17 cellular contexts compared by ENCODE assay signal in genomic region chr21:17438642-17439041, GRCh38.
DNase-seq lines count a peak whose midpoint lies in the region; ATAC-seq, FAIRE-seq and TF ChIP-seq lines count a peak whose summit lies in the region.
"Had no signal": no experiment of that assay in that cellular context is flagged by ENCODE, and none has a peak within 500 bp of the region (broad histone marks: within the 10 kb centered on the region; RNA-seq: fewer than 3 reads in every experiment).

No MANE protein-coding gene starts in this region.

- H3K9me3 ChIP-seq in BE2C, result no peaks in the 10 kb centered on the region
- H3K9me3 ChIP-seq: Caco-2 had no signal

- CTCF ChIA-PET in WTC11 (lab: Charles Lee), result interaction anchor here (1.1 kb wide), 1 partner anchor 74 kb away, joined by 4 read pairs; the partner anchor contains the start of gene CXADR

- DNase-seq in BE2C (peak; percentile 31), NCI-H2107 treated with DMSO at 0.1 percent for 48 hours (lab: John Stamatoyannopoulos, UW; ENCODE audit: unreplicated experiment) (peak; percentile 93), WTC11 (ENCODE audit: low spot score) (peak; percentile 45), left kidney (ENCODE audit: low read depth, low spot score) (peak; percentile 71), H54 (ENCODE audit: insufficient read length, low spot score) (no peak), omental fat pad (ENCODE audit: low spot score) (no peak), ACHN (no peak)
- DNase-seq in activated CD8-positive, alpha-beta memory T cell treated with anti-CD3 and anti-CD28 coated beads for 24 hours, result no peak
- DNase-seq: activated CD8-positive, alpha-beta T cell treated with anti-CD3 and anti-CD28 coated beads for 36 hours; aorta; Caco-2; mammary epithelial cell; NCI-H1436 treated with DMSO at 0.1 percent for 48 hours; occipital lobe; SIG-M5 had no signal

- H3K4me3 ChIP-seq in BE2C (ENCODE audit: low read depth, low read length), result no peak overlapping the region
- H3K4me3 ChIP-seq: K562 had no signal

- in situ Hi-C loops in ACHN (cut with HindIII; ENCODE audit: low pct_ligation_motif_present, low pct_unique_long_range_greater_than_20kb, low sequenced_read_pairs), result no loop called here

- peak overlapping the region; percentile 2 for H3K27ac Mint-ChIP-seq in WTC11
- H3K27ac Mint-ChIP-seq: activated CD8-positive, alpha-beta T cell treated with anti-CD3 and anti-CD28 coated beads for 36 hours had no signal

- no peaks in the 10 kb centered on the region; the same call in 1 of the 2 replicates for H3K4me1 ChIP-seq in BE2C

- FAIRE-seq in H54 (lab: Jason Lieb, UNC), result no peak
- FAIRE-seq: K562, TTC549 had no signal

- TF ChIP-seq CTCF in BE2C (IDR thresholded peaks at IDR 0.05; ENCODE audit: low read depth, low read length) (no peak), WTC11 (IDR thresholded peaks at IDR 0.05) (no peak), omental fat pad (IDR thresholded peaks at IDR 0.05) (no peak)

- peak; percentile 98 for ATAC-seq in WTC11
- ATAC-seq in omental fat pad (ENCODE audit: low FRiP score), result no peak
- ATAC-seq: activated CD8-positive, alpha-beta T cell treated with anti-CD3 and anti-CD28 coated beads for 36 hours; K562 had no signal

- H3K27me3 Mint-ChIP-seq in WTC11 (ENCODE audit: low read depth), result peaks cover 12% of the 10 kb centered on the region

- POLR2A ChIA-PET in WTC11 (lab: Charles Lee), result interaction anchor here (0.6 kb wide), 1 partner anchor 143 kb away, joined by 6 read pairs; no protein-coding TSS in a partner anchor

- no peaks in the 10 kb centered on the region for H3K27me3 ChIP-seq in BE2C

- no peaks in the 10 kb centered on the region for H3K9me3 Mint-ChIP-seq in WTC11
- H3K9me3 Mint-ChIP-seq: activated CD8-positive, alpha-beta T cell treated with anti-CD3 and anti-CD28 coated beads for 36 hours had no signal

- H3K36me3 ChIP-seq in BE2C, result no peaks in the 10 kb centered on the region

- H3K36me3 Mint-ChIP-seq in WTC11, result no peaks in the 10 kb centered on the region

- TF ChIP-seq POLR2A in H54 (IDR thresholded peaks at IDR 0.05; ENCODE audit: low read depth, low read length), result no peak

- peaks cover 42% of the 10 kb centered on the region for H3K4me1 Mint-ChIP-seq in WTC11

- peak overlapping the region; percentile 37 for H3K4me3 Mint-ChIP-seq in WTC11
- H3K4me3 Mint-ChIP-seq: activated CD8-positive, alpha-beta T cell treated with anti-CD3 and anti-CD28 coated beads for 36 hours had no signal

TF ChIP-seq in WTC11, 78 proteins besides CTCF, POLR2A, EP300 and RAD21:
- TF ChIP-seq FOXP4 (CRISPR knock-in tag; IDR thresholded peaks at IDR 0.05) (0 out of 2 replicates have a peak, but pooled peaks have one; percentile 19), ZNF317 (CRISPR knock-in tag; IDR thresholded peaks at IDR 0.05; ENCODE audit: borderline replicate concordance, low read depth) (no peak), ZNF423 (CRISPR knock-in tag; IDR thresholded peaks at IDR 0.05) (peak; percentile 82; the same call in 1 of the 2 replicates), SP1 (CRISPR knock-in tag; conservative IDR thresholded peaks at IDR 0.05) (0 out of 2 replicates have a peak, but pooled peaks have one; percentile 18)

Comparison
In these comparisons a context has a peak if more than half of its experiments do, and no peak if none do; other contexts are left out.
1. DNase-seq: peak in BE2C (single experiment), NCI-H2107 treated with DMSO at 0.1 percent for 48 hours (single experiment), WTC11 (single experiment) and left kidney (single experiment); none in H54 (single experiment), omental fat pad (single experiment), activated CD8-positive, alpha-beta memory T cell treated with anti-CD3 and anti-CD28 coated beads for 24 hours (single experiment) and ACHN (single experiment).